Comparison of ENCODE assay signal across 1 cellular context in the genomic region with DNA sequence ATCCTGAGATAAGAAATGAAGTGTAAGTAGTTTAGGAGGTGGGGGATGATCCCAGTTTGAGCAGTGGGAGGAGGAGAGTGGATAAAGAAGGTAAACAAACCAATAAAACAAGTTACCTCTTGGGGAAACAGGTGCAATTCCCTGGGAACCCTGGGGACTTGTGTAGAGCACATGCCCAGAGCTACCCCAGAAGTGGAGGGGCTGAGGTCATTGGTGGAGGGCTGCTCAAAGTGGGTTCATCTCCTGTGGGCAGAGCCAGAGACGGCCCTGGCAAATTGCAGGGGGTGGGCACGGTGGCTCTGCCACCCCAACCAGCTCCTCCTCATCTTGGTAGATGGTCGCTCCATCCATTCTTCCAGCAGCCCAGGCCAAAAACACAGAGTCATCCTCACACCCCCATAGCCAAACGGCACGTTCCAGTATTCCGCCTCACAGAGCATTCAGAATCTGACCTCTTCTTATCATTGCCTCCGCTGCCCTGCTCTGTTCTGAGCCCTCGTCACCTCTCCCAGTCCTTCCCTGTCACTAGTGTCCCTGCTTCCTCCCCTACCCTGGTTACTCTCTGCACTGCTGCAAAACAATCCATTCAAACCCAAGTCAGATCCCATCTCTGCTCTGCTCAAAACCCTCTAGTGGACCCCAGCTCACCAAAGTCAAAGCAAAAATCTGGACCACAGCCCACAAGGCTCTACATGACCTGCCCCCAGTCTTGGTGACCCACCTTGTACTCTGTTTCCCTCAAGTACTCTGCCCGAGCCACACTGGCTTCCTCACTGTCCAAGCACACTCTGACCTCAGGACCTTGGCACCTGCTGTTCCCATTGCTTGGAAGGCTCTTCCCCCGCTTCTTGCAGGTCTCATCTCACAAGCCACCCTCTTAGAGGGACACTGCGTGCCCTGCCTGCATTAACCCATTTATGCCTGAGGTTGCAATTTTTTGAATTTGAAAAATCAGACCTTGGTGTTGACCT.
TF ChIP-seq lines count a peak whose summit lies in the region.

No MANE protein-coding gene starts in this region.

TF ChIP-seq in HepG2, 621 proteins besides CTCF, POLR2A, EP300 and RAD21:
- TF ChIP-seq MEIS2 (CRISPR knock-in tag; IDR thresholded peaks at IDR 0.05) (no peak), ZNF124 (CRISPR knock-in tag; IDR thresholded peaks at IDR 0.05) (no peak), ZNF839 (CRISPR knock-in tag; IDR thresholded peaks at IDR 0.05; ENCODE audit: borderline replicate concordance) (no peak), ZNF256 (CRISPR knock-in tag; conservative IDR thresholded peaks at IDR 0.05) (no peak), ZSCAN30 (CRISPR knock-in tag; IDR thresholded peaks at IDR 0.05) (no peak), RXRB (CRISPR knock-in tag; IDR thresholded peaks at IDR 0.05; ENCODE audit: borderline replicate concordance) (no peak), CCAR2 (optimal IDR thresholded peaks at IDR 0.05; ENCODE audit: low read depth, low read length) (no peak), ZNF607 (CRISPR knock-in tag; IDR thresholded peaks at IDR 0.05; ENCODE audit: borderline replicate concordance) (no peak), MED8 (CRISPR knock-in tag; IDR thresholded peaks at IDR 0.05; ENCODE audit: insufficient replicate concordance) (no peak), RBM22 (optimal IDR thresholded peaks at IDR 0.05; ENCODE audit: low read length) (no peak), KAT2B (IDR thresholded peaks at IDR 0.05; ENCODE audit: borderline replicate concordance, low read depth, low read length) (no peak), PHF8 (CRISPR knock-in tag; IDR thresholded peaks at IDR 0.05) (no peak), SUZ12 (IDR thresholded peaks at IDR 0.05; ENCODE audit: low read depth, low read length) (no peak), THYN1 (CRISPR knock-in tag; IDR thresholded peaks at IDR 0.05; ENCODE audit: borderline replicate concordance, low read depth) (no peak), NCOA5 (CRISPR knock-in tag; IDR thresholded peaks at IDR 0.05) (no peak)
- TF ChIP-seq, protein P1, sequence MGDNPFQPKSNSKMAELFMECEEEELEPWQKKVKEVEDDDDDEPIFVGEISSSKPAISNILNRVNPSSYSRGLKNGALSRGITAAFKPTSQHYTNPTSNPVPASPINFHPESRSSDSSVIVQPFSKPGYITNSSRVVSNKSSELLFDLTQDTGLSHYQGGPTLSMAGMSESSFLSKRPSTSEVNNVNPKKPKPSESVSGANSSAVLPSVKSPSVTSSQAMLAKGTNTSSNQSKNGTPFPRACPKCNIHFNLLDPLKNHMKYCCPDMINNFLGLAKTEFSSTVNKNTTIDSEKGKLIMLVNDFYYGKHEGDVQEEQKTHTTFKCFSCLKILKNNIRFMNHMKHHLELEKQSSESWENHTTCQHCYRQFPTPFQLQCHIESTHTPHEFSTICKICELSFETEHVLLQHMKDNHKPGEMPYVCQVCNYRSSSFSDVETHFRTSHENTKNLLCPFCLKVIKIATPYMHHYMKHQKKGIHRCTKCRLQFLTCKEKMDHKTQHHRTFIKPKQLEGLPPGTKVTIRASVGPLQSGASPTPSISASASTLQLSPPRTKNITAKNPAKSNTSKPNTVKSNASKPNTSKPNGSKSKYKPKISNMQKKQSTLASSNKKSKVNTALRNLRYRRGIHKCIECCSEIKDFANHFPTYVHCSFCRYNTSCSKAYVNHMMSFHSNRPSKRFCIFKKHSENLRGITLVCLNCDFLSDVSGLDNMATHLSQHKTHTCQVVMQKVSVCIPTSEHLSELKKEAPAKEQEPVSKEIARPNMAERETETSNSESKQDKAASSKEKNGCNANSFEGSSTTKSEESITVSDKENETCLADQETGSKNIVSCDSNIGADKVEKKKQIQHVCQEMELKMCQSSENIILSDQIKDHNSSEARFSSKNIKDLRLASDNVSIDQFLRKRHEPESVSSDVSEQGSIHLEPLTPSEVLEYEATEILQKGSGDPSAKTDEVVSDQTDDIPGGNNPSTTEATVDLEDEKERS (CRISPR knock-in tag; IDR thresholded peaks at IDR 0.05): no peak
- TF ChIP-seq, protein P2, sequence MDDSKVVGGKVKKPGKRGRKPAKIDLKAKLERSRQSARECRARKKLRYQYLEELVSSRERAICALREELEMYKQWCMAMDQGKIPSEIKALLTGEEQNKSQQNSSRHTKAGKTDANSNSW (CRISPR knock-in tag; IDR thresholded peaks at IDR 0.05; ENCODE audit: borderline replicate concordance): no peak
- TF ChIP-seq, protein P3, sequence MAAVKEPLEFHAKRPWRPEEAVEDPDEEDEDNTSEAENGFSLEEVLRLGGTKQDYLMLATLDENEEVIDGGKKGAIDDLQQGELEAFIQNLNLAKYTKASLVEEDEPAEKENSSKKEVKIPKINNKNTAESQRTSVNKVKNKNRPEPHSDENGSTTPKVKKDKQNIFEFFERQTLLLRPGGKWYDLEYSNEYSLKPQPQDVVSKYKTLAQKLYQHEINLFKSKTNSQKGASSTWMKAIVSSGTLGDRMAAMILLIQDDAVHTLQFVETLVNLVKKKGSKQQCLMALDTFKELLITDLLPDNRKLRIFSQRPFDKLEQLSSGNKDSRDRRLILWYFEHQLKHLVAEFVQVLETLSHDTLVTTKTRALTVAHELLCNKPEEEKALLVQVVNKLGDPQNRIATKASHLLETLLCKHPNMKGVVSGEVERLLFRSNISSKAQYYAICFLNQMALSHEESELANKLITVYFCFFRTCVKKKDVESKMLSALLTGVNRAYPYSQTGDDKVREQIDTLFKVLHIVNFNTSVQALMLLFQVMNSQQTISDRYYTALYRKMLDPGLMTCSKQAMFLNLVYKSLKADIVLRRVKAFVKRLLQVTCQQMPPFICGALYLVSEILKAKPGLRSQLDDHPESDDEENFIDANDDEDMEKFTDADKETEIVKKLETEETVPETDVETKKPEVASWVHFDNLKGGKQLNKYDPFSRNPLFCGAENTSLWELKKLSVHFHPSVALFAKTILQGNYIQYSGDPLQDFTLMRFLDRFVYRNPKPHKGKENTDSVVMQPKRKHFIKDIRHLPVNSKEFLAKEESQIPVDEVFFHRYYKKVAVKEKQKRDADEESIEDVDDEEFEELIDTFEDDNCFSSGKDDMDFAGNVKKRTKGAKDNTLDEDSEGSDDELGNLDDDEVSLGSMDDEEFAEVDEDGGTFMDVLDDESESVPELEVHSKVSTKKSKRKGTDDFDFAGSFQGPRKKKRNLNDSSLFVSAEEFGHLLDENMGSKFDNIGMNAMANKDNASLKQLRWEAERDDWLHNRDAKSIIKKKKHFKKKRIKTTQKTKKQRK (IDR thresholded peaks at IDR 0.05; ENCODE audit: low read length): no peak
- TF ChIP-seq, protein P4, sequence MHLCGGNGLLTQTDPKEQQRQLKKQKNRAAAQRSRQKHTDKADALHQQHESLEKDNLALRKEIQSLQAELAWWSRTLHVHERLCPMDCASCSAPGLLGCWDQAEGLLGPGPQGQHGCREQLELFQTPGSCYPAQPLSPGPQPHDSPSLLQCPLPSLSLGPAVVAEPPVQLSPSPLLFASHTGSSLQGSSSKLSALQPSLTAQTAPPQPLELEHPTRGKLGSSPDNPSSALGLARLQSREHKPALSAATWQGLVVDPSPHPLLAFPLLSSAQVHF (CRISPR knock-in tag; IDR thresholded peaks at IDR 0.05): no peak
- TF ChIP-seq, protein P5, sequence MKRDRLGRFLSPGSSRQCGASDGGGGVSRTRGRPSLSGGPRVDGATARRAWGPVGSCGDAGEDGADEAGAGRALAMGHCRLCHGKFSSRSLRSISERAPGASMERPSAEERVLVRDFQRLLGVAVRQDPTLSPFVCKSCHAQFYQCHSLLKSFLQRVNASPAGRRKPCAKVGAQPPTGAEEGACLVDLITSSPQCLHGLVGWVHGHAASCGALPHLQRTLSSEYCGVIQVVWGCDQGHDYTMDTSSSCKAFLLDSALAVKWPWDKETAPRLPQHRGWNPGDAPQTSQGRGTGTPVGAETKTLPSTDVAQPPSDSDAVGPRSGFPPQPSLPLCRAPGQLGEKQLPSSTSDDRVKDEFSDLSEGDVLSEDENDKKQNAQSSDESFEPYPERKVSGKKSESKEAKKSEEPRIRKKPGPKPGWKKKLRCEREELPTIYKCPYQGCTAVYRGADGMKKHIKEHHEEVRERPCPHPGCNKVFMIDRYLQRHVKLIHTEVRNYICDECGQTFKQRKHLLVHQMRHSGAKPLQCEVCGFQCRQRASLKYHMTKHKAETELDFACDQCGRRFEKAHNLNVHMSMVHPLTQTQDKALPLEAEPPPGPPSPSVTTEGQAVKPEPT (CRISPR knock-in tag; IDR thresholded peaks at IDR 0.05; ENCODE audit: low read depth): no peak
